ENCODE assay signal across 16 cellular contexts in the genomic region with DNA sequence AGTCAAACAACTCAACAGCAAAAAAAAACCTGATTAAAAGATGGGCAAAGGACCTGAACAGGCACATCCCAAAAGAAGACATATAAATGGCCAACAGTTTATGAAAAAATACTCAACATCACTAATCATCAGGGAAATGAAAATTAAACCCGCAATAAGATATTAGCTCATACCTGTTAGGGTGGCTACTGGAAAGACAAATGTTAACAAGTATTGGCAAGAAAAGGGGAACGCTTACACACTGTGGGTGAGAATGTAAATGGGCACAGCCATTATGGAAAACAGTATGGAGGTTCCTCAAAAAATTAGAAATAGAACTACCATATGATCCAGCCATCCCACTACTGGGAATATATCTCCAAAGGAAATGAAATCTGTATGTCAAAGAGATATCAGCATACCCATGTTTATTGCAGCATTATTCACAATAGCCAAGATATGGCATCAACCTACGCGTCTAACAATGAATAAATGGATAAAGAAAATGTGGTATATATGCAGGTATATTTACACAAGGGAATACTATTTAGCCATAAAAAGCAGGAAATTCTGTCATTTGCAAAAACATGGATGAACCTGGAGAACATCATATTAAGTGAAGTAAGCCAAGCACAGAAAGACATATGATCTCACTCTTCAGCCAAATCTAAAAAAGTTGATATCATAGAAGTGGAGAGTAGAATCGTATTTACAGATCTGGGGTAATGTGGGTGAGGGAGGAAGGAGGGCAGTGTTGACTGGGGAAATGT. TPM values are rescaled to one million over a fixed set of nuclear protein-coding genes. Genes with fewer than 3 reads are reported as not detected.
DNase-seq lines count a peak whose midpoint lies in the region; ATAC-seq and TF ChIP-seq lines count a peak whose summit lies in the region.
"Had no signal": no experiment of that assay in that cellular context is flagged by ENCODE, and none has a peak within 500 bp of the region (broad histone marks: within the 10 kb centered on the region; RNA-seq: fewer than 3 reads in every experiment).

No MANE protein-coding gene starts in this region.

- H3K36me3 ChIP-seq in PC-3 (ENCODE audit: low read depth, low read length), result 0 out of 2 replicates have a peak, but pooled peaks cover 3% of the 10 kb centered on the region
- H3K36me3 ChIP-seq: prostate gland had no signal

- no peak for TF ChIP-seq CTCF in PC-3 (conservative IDR thresholded peaks at IDR 0.05; ENCODE audit: low read depth, low read length)
- no peak for TF ChIP-seq CTCF in brain (conservative IDR thresholded peaks at IDR 0.05)
- no peak for TF ChIP-seq CTCF in progenitor cell of endocrine pancreas (IDR thresholded peaks at IDR 0.05; ENCODE audit: unreplicated experiment)

- intact Hi-C loops in PC-3 (cut with micrococcal nuclease), result no loop called here

- H3K27me3 ChIP-seq in PC-3 (ENCODE audit: low read length), result no peaks in the 10 kb centered on the region
- H3K27me3 ChIP-seq: spleen had no signal

- no TSS peak for BruUV-seq in PC-3 (replicated peaks; lab: Mats Ljungman, UMichigan)

- H3K4me2 ChIP-seq in PC-3 (ENCODE audit: low read length), result peak overlapping the region; percentile 84

- H2AFZ ChIP-seq in PC-3 (ENCODE audit: low read length), result no peak overlapping the region

- no peak for DNase-seq in activated CD8-positive, alpha-beta memory T cell treated with anti-CD3 and anti-CD28 coated beads, Interleukin-2, amount 10 ng/mL, durations not matched to agents 7 days and 5 days
- no peak for DNase-seq in activated CD8-positive, alpha-beta memory T cell treated with anti-CD3 and anti-CD28 coated beads, Interleukin-2, amount 50 U/mL, for 48 hours
- DNase-seq in PC-3 (no peak), progenitor cell of endocrine pancreas (ENCODE audit: low spot score, unreplicated experiment) (no peak), NCI-H1105 (lab: John Stamatoyannopoulos, UW) (no peak)
- DNase-seq: aorta; foreskin melanocyte; GOT3; left ventricle myocardium inferior; NCI-H146; spleen; stimulated activated naive CD4-positive, alpha-beta T cell had no signal

- no peaks in the 10 kb centered on the region for H3K9me3 ChIP-seq in PC-3 (ENCODE audit: low read length)
- H3K9me3 ChIP-seq: left ventricle myocardium inferior, prostate gland had no signal

- POLR2A ChIA-PET in PC-3 (lab: Charles Lee; ENCODE audit: unreplicated experiment), result no interaction called here

- no peaks in the 10 kb centered on the region for H3F3A ChIP-seq in PC-3 (ENCODE audit: low read length, unreplicated experiment)

- H3K27ac Mint-ChIP-seq in activated CD8-positive, alpha-beta memory T cell treated with anti-CD3 and anti-CD28 coated beads, Interleukin-2, amount 10 ng/mL, durations not matched to agents 7 days and 5 days, result peak overlapping the region; percentile 3
- peak overlapping the region in 2 of 5 experiments; percentile 49 to 99 for H3K27ac Mint-ChIP-seq in brain
- no peak overlapping the region for H3K27ac Mint-ChIP-seq in progenitor cell of endocrine pancreas

- no peak overlapping the region for H3K9ac ChIP-seq in PC-3 (ENCODE audit: low read length)

- peaks cover 6% of the 10 kb centered on the region for H3K9me3 Mint-ChIP-seq in activated CD8-positive, alpha-beta memory T cell treated with anti-CD3 and anti-CD28 coated beads, Interleukin-2, amount 10 ng/mL, durations not matched to agents 7 days and 5 days (ENCODE audit: low read depth)
- H3K9me3 Mint-ChIP-seq in brain, result peaks cover 14 to 21% (median 16%) of the 10 kb centered on the region in 5 experiments
- peaks cover 20% of the 10 kb centered on the region for H3K9me3 Mint-ChIP-seq in progenitor cell of endocrine pancreas (ENCODE audit: low read depth)

- no peak for ATAC-seq in activated CD8-positive, alpha-beta memory T cell treated with anti-CD3 and anti-CD28 coated beads, Interleukin-2, amount 10 ng/mL, durations not matched to agents 7 days and 5 days
- ATAC-seq in PC-3 (no peak), GM19463 (IDR thresholded peaks at IDR 0.05; ENCODE audit: unreplicated experiment) (no peak), GM21360 (IDR thresholded peaks at IDR 0.05; ENCODE audit: unreplicated experiment) (no peak)

- peak overlapping the region; percentile 1 for H3K4me3 Mint-ChIP-seq in activated CD8-positive, alpha-beta memory T cell treated with anti-CD3 and anti-CD28 coated beads, Interleukin-2, amount 10 ng/mL, durations not matched to agents 7 days and 5 days
- peak overlapping the region; percentile 100 for H3K4me3 Mint-ChIP-seq in brain
- peak overlapping the region; percentile 33 for H3K4me3 Mint-ChIP-seq in progenitor cell of endocrine pancreas (ENCODE audit: low read depth)

- H3K27me3 Mint-ChIP-seq in activated CD8-positive, alpha-beta memory T cell treated with anti-CD3 and anti-CD28 coated beads, Interleukin-2, amount 10 ng/mL, durations not matched to agents 7 days and 5 days, result no peaks in the 10 kb centered on the region
- H3K27me3 Mint-ChIP-seq in brain (peaks cover 9% of the 10 kb centered on the region), progenitor cell of endocrine pancreas (no peaks in the 10 kb centered on the region)

- no peak overlapping the region; the same call in 1 of the 2 replicates for H3K4me3 ChIP-seq in PC-3 (ENCODE audit: low read length)
- H3K4me3 ChIP-seq: prostate gland had no signal

- no peaks in the 10 kb centered on the region; the same call in 1 of the 2 replicates for H4K20me1 ChIP-seq in PC-3 (ENCODE audit: low read length)

- H3K4me1 Mint-ChIP-seq in activated CD8-positive, alpha-beta memory T cell treated with anti-CD3 and anti-CD28 coated beads, Interleukin-2, amount 10 ng/mL, durations not matched to agents 7 days and 5 days, result peaks cover 35% of the 10 kb centered on the region
- peaks cover 37% of the 10 kb centered on the region for H3K4me1 Mint-ChIP-seq in brain
- peaks cover 16% of the 10 kb centered on the region for H3K4me1 Mint-ChIP-seq in progenitor cell of endocrine pancreas (ENCODE audit: low read depth)

- CTCF ChIA-PET in activated CD8-positive, alpha-beta memory T cell treated with anti-CD3 and anti-CD28 coated beads, Interleukin-2, amount 10 ng/mL, durations not matched to agents 7 days and 5 days (lab: Charles Lee), result interaction anchor here (2.3 kb wide), 1 partner anchor 117 kb away, joined by 7 read pairs; the partner anchor contains the start of gene PSMC4
- CTCF ChIA-PET in PC-3 (lab: Charles Lee), result no interaction called here

- H3K9me2 ChIP-seq in PC-3 (replicated peaks; ENCODE audit: low read length), result no peaks in the 10 kb centered on the region

- H3K79me2 ChIP-seq in PC-3 (ENCODE audit: low read length), result peaks cover 39% of the 10 kb centered on the region

- peaks cover 35% of the 10 kb centered on the region for H3K36me3 Mint-ChIP-seq in activated CD8-positive, alpha-beta memory T cell treated with anti-CD3 and anti-CD28 coated beads, Interleukin-2, amount 10 ng/mL, durations not matched to agents 7 days and 5 days
- H3K36me3 Mint-ChIP-seq in brain (peaks cover 50% of the 10 kb centered on the region), progenitor cell of endocrine pancreas (ENCODE audit: insufficient read depth) (peaks cover 18% of the 10 kb centered on the region)

- H3K27ac ChIP-seq in PC-3 (ENCODE audit: low read length), result no peak overlapping the region
- H3K27ac ChIP-seq: prostate gland had no signal

- H3K4me1 ChIP-seq in PC-3 (ENCODE audit: insufficient read depth, low read length), result 0 out of 2 replicates have a peak, but pooled peaks cover 9% of the 10 kb centered on the region
- H3K4me1 ChIP-seq: prostate gland had no signal

RNA-seq across cellular contexts. Expression of gene ZNF780A, which starts 2.3 kb away (rescaled TPM):
- total RNA-seq in activated CD8-positive, alpha-beta memory T cell treated with anti-CD3 and anti-CD28 coated beads, Interleukin-2, amount 10 ng/mL, durations not matched to agents 7 days and 5 days, result 10 to 100 TPM; 19.0 to 20.7 TPM
- total RNA-seq in PC-3 (2014; rRNA removed) (3.3 and 9.0 TPM in 2 replicates), progenitor cell of endocrine pancreas (25.5 and 27.4 TPM in 2 replicates)
- 1.9 TPM for polyA plus RNA-seq in brain (ENCODE audit: insufficient read depth, low read depth, low replicate concordance)

RNA-seq across cellular contexts. Expression of gene ZNF780B, which starts 32.4 kb away (rescaled TPM):
- 10 to 100 TPM; 18.6 to 25.7 TPM for total RNA-seq in activated CD8-positive, alpha-beta memory T cell treated with anti-CD3 and anti-CD28 coated beads, Interleukin-2, amount 10 ng/mL, durations not matched to agents 7 days and 5 days
- total RNA-seq in PC-3 (2014; rRNA removed) (7.1 and 8.5 TPM in 2 replicates), progenitor cell of endocrine pancreas (40.6 and 45.9 TPM in 2 replicates)
- 0.88 TPM for polyA plus RNA-seq in brain (ENCODE audit: insufficient read depth, low read depth, low replicate concordance)

Comparison
In these comparisons a context has a peak if more than half of its experiments do, and no peak if none do; other contexts are left out.
1. H3K4me3 Mint-ChIP-seq: peak in every context shown above with its lines; median percentile 100 in brain; 33 in progenitor cell of endocrine pancreas; 1 in activated CD8-positive, alpha-beta memory T cell treated with anti-CD3 and anti-CD28 coated beads, Interleukin-2, amount 10 ng/mL, durations not matched to agents 7 days and 5 days.